In the genomic region with DNA sequence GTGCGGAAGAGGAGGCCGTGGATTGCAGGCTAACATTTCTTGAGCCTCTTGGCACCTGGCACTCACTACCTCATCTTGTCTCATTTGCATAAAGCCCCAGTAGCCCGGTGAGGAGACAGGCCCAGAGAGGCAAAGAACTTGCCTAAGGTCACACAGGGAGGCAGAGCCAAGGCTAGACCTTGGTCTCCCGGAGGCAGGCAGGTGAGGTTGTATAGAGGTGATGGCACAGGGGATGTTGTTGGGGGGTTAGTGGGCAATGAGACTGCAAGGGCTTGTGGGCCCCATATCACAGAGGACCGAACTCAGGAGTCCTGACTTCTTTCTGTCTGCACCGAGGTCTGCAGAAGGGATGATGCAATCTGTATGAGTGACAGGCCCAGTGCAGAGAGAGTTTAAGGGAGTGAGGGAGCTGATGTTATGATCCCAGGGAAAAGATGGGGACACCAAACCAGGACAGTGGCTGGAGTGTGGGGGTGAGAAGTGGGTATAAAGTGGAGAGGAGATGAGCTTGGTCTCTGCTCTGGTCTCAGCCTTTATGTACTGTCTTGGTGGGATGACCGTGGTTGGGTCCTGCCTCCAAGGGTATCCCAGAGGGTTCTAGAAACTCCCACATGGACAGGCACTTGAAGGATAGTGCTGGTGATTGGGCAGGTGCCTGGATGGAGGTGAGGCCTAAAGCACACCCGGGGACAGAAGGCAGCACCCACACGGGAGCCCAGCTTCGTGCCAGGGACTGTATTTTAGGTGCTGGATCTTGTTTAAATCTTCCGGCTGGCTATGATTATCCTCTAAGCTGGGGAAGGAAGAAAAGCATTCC, we compare ENCODE assay signal across 2 cellular contexts.
TF ChIP-seq lines count a peak whose summit lies in the region.

No MANE protein-coding gene starts in this region.

TF ChIP-seq in A549, 52 proteins besides CTCF, POLR2A, EP300 and RAD21:
- TF ChIP-seq CEBPB (IDR thresholded peaks at IDR 0.05) (peak in 1 of 2 experiments; percentile 76; a peak in 3 of 4 replicates), KDM1A (IDR thresholded peaks at IDR 0.05; ENCODE audit: low read depth) (no peak)
TF ChIP-seq in A549: peak in this region for 1.

TF ChIP-seq in endothelial cell of umbilical vein, 7 proteins besides CTCF, POLR2A, EP300 and RAD21:
- TF ChIP-seq GATA2 (IDR thresholded peaks at IDR 0.05; ENCODE audit: insufficient read depth, insufficient read length, low read depth, low read length) (no peak), EZH2 (IDR thresholded peaks at IDR 0.05; ENCODE audit: borderline replicate concordance, low read depth, low read length, severe bottlenecking) (no peak), JUN (IDR thresholded peaks at IDR 0.05; ENCODE audit: borderline replicate concordance, insufficient read depth, insufficient read length, low read depth) (no peak), POLR2AphosphoS5 (IDR thresholded peaks at IDR 0.05; ENCODE audit: insufficient read depth, low read depth, low read length) (no peak)
- TF ChIP-seq, protein P1, sequence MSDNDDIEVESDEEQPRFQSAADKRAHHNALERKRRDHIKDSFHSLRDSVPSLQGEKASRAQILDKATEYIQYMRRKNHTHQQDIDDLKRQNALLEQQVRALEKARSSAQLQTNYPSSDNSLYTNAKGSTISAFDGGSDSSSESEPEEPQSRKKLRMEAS (IDR thresholded peaks at IDR 0.05; ENCODE audit: insufficient read depth, insufficient read length): no peak
